Comparison of ENCODE assay signal across 9 cellular contexts in the genomic region with DNA sequence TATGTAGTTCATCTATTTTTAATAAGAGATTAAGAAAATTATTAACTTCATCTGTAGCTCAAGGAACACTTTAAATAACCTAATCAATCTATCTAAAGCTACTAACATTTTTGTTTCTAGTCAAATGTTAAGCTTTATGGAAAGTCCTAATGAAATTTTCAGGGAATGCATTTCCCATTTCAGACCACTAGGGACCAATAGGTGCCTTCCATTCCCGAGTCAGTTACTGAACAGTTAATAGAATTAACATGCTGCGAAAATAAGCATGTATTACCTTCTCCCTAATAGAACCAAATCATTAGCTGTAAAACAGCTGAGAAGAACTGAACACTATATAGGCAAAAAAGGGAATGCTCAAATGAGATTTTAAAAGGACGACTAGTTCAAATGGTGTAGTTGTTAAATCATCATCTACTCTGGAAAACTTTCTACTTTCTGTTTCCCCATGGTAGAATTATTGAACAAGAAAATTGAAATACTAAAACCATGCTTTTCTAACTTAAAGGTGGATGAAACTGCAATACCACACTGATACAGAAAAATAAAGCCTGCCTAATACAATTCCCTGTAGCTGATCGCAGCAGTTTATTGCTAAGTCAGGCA. TPM values are rescaled to one million over a fixed set of nuclear protein-coding genes. Genes with fewer than 3 reads are reported as not detected.
A peak's percentile ranks its signal among the peaks of the same experiment; 100 is the strongest.
DNase-seq lines count a peak whose midpoint lies in the region; ATAC-seq and TF ChIP-seq lines count a peak whose summit lies in the region.
"Had no signal": no experiment of that assay in that cellular context is flagged by ENCODE, and none has a peak within 500 bp of the region (broad histone marks: within the 10 kb centered on the region; RNA-seq: fewer than 3 reads in every experiment).

No MANE protein-coding gene starts in this region.

- H3K4me3 Mint-ChIP-seq in CD4-positive, alpha-beta memory T cell = no peak overlapping the region

- no peak overlapping the region for H3K27ac Mint-ChIP-seq in CD4-positive, alpha-beta memory T cell

- H4K20me1 ChIP-seq in HCT116 (ENCODE audit: insufficient read depth) = peaks cover 3% of the 10 kb centered on the region; the same call in 1 of the 2 replicates

- H3K9me3 ChIP-seq in BE2C = no peaks in the 10 kb centered on the region
- no peaks in the 10 kb centered on the region for H3K9me3 ChIP-seq in HCT116 (ENCODE audit: control insufficient read depth in 1 of 2, insufficient read depth in 1 of 2, low read depth in 1 of 2, low read length in 2 of 2)
- no peaks in the 10 kb centered on the region for H3K9me3 ChIP-seq in liver (ENCODE audit: control insufficient read depth in 4 of 4, low read length in 3 of 4)
- no peaks in the 10 kb centered on the region for H3K9me3 ChIP-seq in CD4-positive, alpha-beta memory T cell (ENCODE audit: control insufficient read depth in 1 of 2, low read length in 2 of 2)

- H2AFZ ChIP-seq in HCT116 (ENCODE audit: low read depth, low read length, poor library complexity, severe bottlenecking) = no peak overlapping the region

- TF ChIP-seq CTCF in BE2C (IDR thresholded peaks at IDR 0.05; ENCODE audit: low read depth, low read length) = peak; percentile 69
- TF ChIP-seq CTCF in HCT116 (IDR thresholded peaks at IDR 0.05 in 2 of 3, conservative IDR thresholded peaks at IDR 0.05 in 1 of 3; ENCODE audit: borderline replicate concordance in 1 of 3, insufficient read depth in 1 of 3, low read depth in 2 of 3, low read length in 2 of 3) = peak; percentile 18 to 76 (median 67); a peak in 4 of 6 replicates
- TF ChIP-seq CTCF in astrocyte of the cerebellum (IDR thresholded peaks at IDR 0.05; ENCODE audit: low read depth, low read length, missing control alignments) = peak; percentile 76
- peak; percentile 53 for TF ChIP-seq CTCF in liver (IDR thresholded peaks at IDR 0.05; ENCODE audit: low read depth, low read length, missing input control)

- BruUV-seq in HCT116 (replicated peaks; lab: Mats Ljungman, UMichigan) = no TSS peak

- peaks cover 74% of the 10 kb centered on the region for H3K79me2 ChIP-seq in HCT116 (ENCODE audit: insufficient read depth, low read length)

- RAD21 ChIA-PET in HCT116 (lab: Charles Lee; ENCODE audit: low non-redundant PET in 1 of 2, low total read pairs in 2 of 2, uncharacterized antibody in 2 of 2, unreplicated experiment in 2 of 2) = no interaction called here

- no peak for TF ChIP-seq POLR2A in HCT116 (IDR thresholded peaks at IDR 0.05; ENCODE audit: borderline replicate concordance, extremely low read depth, insufficient read depth, insufficient read length)

- in situ Hi-C loops in astrocyte of the cerebellum (cut with HindIII; ENCODE audit: low sequenced_read_pairs) = no loop called here

- H3K4me2 ChIP-seq in HCT116 (ENCODE audit: low read length) = peak overlapping the region; percentile 11

- no peak overlapping the region for H3K4me3 ChIP-seq in BE2C (ENCODE audit: low read depth, low read length)
- no peak overlapping the region for H3K4me3 ChIP-seq in HCT116 (replicated peaks in 1 of 2; ENCODE audit: low read depth in 1 of 2, low read length in 2 of 2)
- no peak overlapping the region for H3K4me3 ChIP-seq in astrocyte of the cerebellum (ENCODE audit: low read depth, low read length)
- H3K4me3 ChIP-seq in liver (ENCODE audit: low read depth in 1 of 3, low read length in 3 of 3) = no peak overlapping the region
- no peak overlapping the region for H3K4me3 ChIP-seq in CD4-positive, alpha-beta memory T cell (ENCODE audit: low read length in 2 of 2)

- peaks cover 23 to 62% (median 32%) of the 10 kb centered on the region in 4 donors for H3K4me1 Mint-ChIP-seq in CD4-positive, alpha-beta memory T cell

- CTCF ChIA-PET in HCT116 (lab: Charles Lee) = interaction anchor here (0.6 to 3.2 kb wide), 5 partner anchors 8 to 17 kb away, joined by 3 to 16 read pairs (median 4); no protein-coding TSS in a partner anchor
- CTCF ChIA-PET in CD4-positive, alpha-beta memory T cell (lab: Charles Lee; ENCODE audit: partially characterized antibody) = interaction anchor here (0.9 to 2.2 kb wide), 4 partner anchors 9 to 23 kb away, joined by 3 to 7 read pairs (median 4); a partner anchor contains a TSS

- no peaks in the 10 kb centered on the region for H3K27me3 Mint-ChIP-seq in CD4-positive, alpha-beta memory T cell

- TF ChIP-seq RAD21 in HCT116 (IDR thresholded peaks at IDR 0.05; ENCODE audit: low read depth) = peak; percentile 54
- TF ChIP-seq RAD21 in liver (IDR thresholded peaks at IDR 0.05) = peak; percentile 41 to 67

- H3K4me1 ChIP-seq in BE2C (no peaks in the 10 kb centered on the region), HCT116 (ENCODE audit: control insufficient read depth in 1 of 2, insufficient read depth in 2 of 2, low read length in 2 of 2) (peaks cover 0 to 4% of the 10 kb centered on the region in 2 experiments; a peak in 1 of 4 replicates), liver (ENCODE audit: control insufficient read depth in 4 of 4, insufficient read depth in 4 of 4, low read length in 3 of 4) (peaks cover 0 to 4% (median under 1%) of the 10 kb centered on the region in 4 donors)
- H3K4me1 ChIP-seq in CD4-positive, alpha-beta memory T cell (ENCODE audit: insufficient read depth, low read length) = peaks cover 13% of the 10 kb centered on the region

- no peak overlapping the region for H3K9ac ChIP-seq in HCT116 (ENCODE audit: low read length)
- H3K9ac ChIP-seq in liver (ENCODE audit: low read depth in 1 of 2, low read length in 2 of 2) = no peak overlapping the region

- no peaks in the 10 kb centered on the region for H3K36me3 ChIP-seq in BE2C
- no peaks in the 10 kb centered on the region for H3K36me3 ChIP-seq in HCT116 (ENCODE audit: control insufficient read depth in 1 of 2, insufficient read depth in 2 of 2, low read length in 2 of 2)
- H3K36me3 ChIP-seq in liver (ENCODE audit: control insufficient read depth in 4 of 4, insufficient read depth in 3 of 4, low read depth in 1 of 4, low read length in 3 of 4) = no peaks in the 10 kb centered on the region
- H3K36me3 ChIP-seq in CD4-positive, alpha-beta memory T cell (ENCODE audit: insufficient read depth, low read length) = no peaks in the 10 kb centered on the region

- intact Hi-C loops in HCT116 (cut with micrococcal nuclease) = no loop called here
- intact Hi-C loops in CD4-positive, alpha-beta memory T cell (cut with micrococcal nuclease) = no loop called here

- ATAC-seq in HCT116 (peak; percentile 79), GM18909 (IDR thresholded peaks at IDR 0.05; ENCODE audit: poor library complexity, unreplicated experiment) (no peak)

- 58% methylated on average over 4 of the region's 4 CpGs for WGBS in liver

- no peaks in the 10 kb centered on the region for H3K9me2 ChIP-seq in HCT116 (ENCODE audit: insufficient read depth)

- DNase-seq in BE2C (no peak), HCT116 (ENCODE audit: low read depth, low spot score) (peak; percentile 12), astrocyte of the cerebellum (ENCODE audit: low read depth) (no peak), kidney glomerular epithelial cell (lab: John Stamatoyannopoulos, UW) (no peak)
- no peak for DNase-seq in CD4-positive, alpha-beta memory T cell
- DNase-seq in activated T-cell treated with anti-CD3 and anti-CD28 coated beads, Interleukin-2, amount 50 U/mL, for 48 hours = no peak

- H3K36me3 Mint-ChIP-seq in CD4-positive, alpha-beta memory T cell = peaks cover 0 to 3% of the 10 kb centered on the region in 2 donors

- POLR2A ChIA-PET in HCT116 (lab: Charles Lee) = no interaction called here
- POLR2A ChIA-PET in CD4-positive, alpha-beta memory T cell (lab: Charles Lee; ENCODE audit: partially characterized antibody) = no interaction called here

- H3K27me3 ChIP-seq in BE2C = no peaks in the 10 kb centered on the region
- H3K27me3 ChIP-seq in HCT116 (ENCODE audit: insufficient read depth, low read length) = no peaks in the 10 kb centered on the region
- H3K27me3 ChIP-seq in liver (ENCODE audit: control insufficient read depth in 4 of 4, insufficient read depth in 4 of 4, low read length in 3 of 4) = no peaks in the 10 kb centered on the region
- no peaks in the 10 kb centered on the region for H3K27me3 ChIP-seq in CD4-positive, alpha-beta memory T cell (ENCODE audit: insufficient read depth, low read length)

- H3K27ac ChIP-seq in HCT116 (ENCODE audit: low read depth, low read length) = no peak overlapping the region
- H3K27ac ChIP-seq in liver (ENCODE audit: low read depth in 1 of 2, low read length in 2 of 2) = no peak overlapping the region
- H3K27ac ChIP-seq in CD4-positive, alpha-beta memory T cell (ENCODE audit: low read depth, low read length) = no peak overlapping the region
- H3K27ac ChIP-seq: HL-60 had no signal

- no peaks in the 10 kb centered on the region for H3K9me3 Mint-ChIP-seq in CD4-positive, alpha-beta memory T cell

TF ChIP-seq in HCT116, 20 proteins besides CTCF, POLR2A, EP300 and RAD21:
- TF ChIP-seq FOSL1 (IDR thresholded peaks at IDR 0.05; ENCODE audit: low read depth) = no peak
- TF ChIP-seq SIN3A (IDR thresholded peaks at IDR 0.05; ENCODE audit: low read depth) = no peak
- no peak for TF ChIP-seq EZH2 (IDR thresholded peaks at IDR 0.05)
- no peak for TF ChIP-seq JUND (IDR thresholded peaks at IDR 0.05)
- TF ChIP-seq CEBPB (IDR thresholded peaks at IDR 0.05; ENCODE audit: low read depth) = no peak
- no peak for TF ChIP-seq YY1 (IDR thresholded peaks at IDR 0.05; ENCODE audit: extremely low read depth, insufficient replicate concordance, low read depth, low read length)
- no peak for TF ChIP-seq ELF1 (IDR thresholded peaks at IDR 0.05; ENCODE audit: borderline replicate concordance, low read depth)
- TF ChIP-seq SP1 (IDR thresholded peaks at IDR 0.05; ENCODE audit: low read depth) = no peak
- TF ChIP-seq ZFX (IDR thresholded peaks at IDR 0.05) = no peak
- no peak for TF ChIP-seq SRF (IDR thresholded peaks at IDR 0.05; ENCODE audit: low read depth)
TF ChIP-seq in HCT116: peak in this region for 0.

TF ChIP-seq in liver, 16 proteins besides CTCF, POLR2A, EP300 and RAD21 (continues in another document):
- TF ChIP-seq, protein P1, sequence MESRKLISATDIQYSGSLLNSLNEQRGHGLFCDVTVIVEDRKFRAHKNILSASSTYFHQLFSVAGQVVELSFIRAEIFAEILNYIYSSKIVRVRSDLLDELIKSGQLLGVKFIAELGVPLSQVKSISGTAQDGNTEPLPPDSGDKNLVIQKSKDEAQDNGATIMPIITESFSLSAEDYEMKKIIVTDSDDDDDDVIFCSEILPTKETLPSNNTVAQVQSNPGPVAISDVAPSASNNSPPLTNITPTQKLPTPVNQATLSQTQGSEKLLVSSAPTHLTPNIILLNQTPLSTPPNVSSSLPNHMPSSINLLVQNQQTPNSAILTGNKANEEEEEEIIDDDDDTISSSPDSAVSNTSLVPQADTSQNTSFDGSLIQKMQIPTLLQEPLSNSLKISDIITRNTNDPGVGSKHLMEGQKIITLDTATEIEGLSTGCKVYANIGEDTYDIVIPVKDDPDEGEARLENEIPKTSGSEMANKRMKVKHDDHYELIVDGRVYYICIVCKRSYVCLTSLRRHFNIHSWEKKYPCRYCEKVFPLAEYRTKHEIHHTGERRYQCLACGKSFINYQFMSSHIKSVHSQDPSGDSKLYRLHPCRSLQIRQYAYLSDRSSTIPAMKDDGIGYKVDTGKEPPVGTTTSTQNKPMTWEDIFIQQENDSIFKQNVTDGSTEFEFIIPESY (IDR thresholded peaks at IDR 0.05) = no peak

RNA-seq across cellular contexts. Expression of a gene that starts 22.5 kb away (rescaled TPM):
- polyA plus RNA-seq in BE2C (2012; ENCODE audit: insufficient read depth, insufficient read length, low read depth) = 26.6 TPM
- total RNA-seq in HCT116 (2021; ENCODE audit: unreplicated experiment) = 18.5 TPM
- 15.7 and 18.6 TPM in 2 replicates for polyA plus RNA-seq in HCT116 (2012)
- total RNA-seq in liver = 10 to 100 TPM; 13.4 to 17.1 TPM
- 10 to 100 TPM; 10.2 to 11.4 TPM for polyA plus RNA-seq in liver
- 10 to 100 TPM; 33.2 to 34.5 TPM for total RNA-seq in CD4-positive, alpha-beta memory T cell
- 10 to 100 TPM; 25.6 to 29.2 TPM for polyA plus RNA-seq in CD4-positive, alpha-beta memory T cell
